18 cellular contexts compared by ENCODE assay signal in genomic region chr18:55573386-55573785, GRCh38. TPM values are rescaled to one million over a fixed set of nuclear protein-coding genes. Genes with fewer than 3 reads are reported as not detected.
DNase-seq lines count a peak whose midpoint lies in the region; ATAC-seq and TF ChIP-seq lines count a peak whose summit lies in the region.
"Had no signal": no experiment of that assay in that cellular context is flagged by ENCODE, and none has a peak within 500 bp of the region (broad histone marks: within the 10 kb centered on the region; RNA-seq: fewer than 3 reads in every experiment).

No MANE protein-coding gene starts in this region.

- H3K27me3 Mint-ChIP-seq in Caco-2 (ENCODE audit: insufficient read depth, unreplicated experiment) (no peaks in the 10 kb centered on the region), endodermal cell (ENCODE audit: insufficient read depth) (no peaks in the 10 kb centered on the region)

- H3K4me2 ChIP-seq in OCI-LY3 (ENCODE audit: low read length) = peak overlapping the region; percentile 4; the same call in 1 of the 2 replicates
- no peak overlapping the region for H3K4me2 ChIP-seq in mesendoderm (ENCODE audit: low read length)
- H3K4me2 ChIP-seq in neuronal stem cell (ENCODE audit: insufficient read depth, low read length, poor library complexity, severe bottlenecking) = no peak overlapping the region
- H3K4me2 ChIP-seq: BLaER1 had no signal

- TF ChIP-seq CTCF in Caco-2 (IDR thresholded peaks at IDR 0.05; ENCODE audit: insufficient read depth in 1 of 2, low read depth in 1 of 2, low read length in 1 of 2, severe bottlenecking in 1 of 2, unreplicated experiment in 1 of 2) = no peak
- TF ChIP-seq CTCF in OCI-LY3 (IDR thresholded peaks at IDR 0.05; ENCODE audit: low read depth, low read length) = no peak
- no peak for TF ChIP-seq CTCF in endodermal cell (conservative IDR thresholded peaks at IDR 0.05)
- TF ChIP-seq CTCF in A673 (conservative IDR thresholded peaks at IDR 0.05; ENCODE audit: low read depth, low read length) = no peak

- H3K27ac ChIP-seq in OCI-LY3 (ENCODE audit: low read length) (peak overlapping the region; percentile 12), endodermal cell (ENCODE audit: low read depth, low read length) (no peak overlapping the region), mesendoderm (ENCODE audit: low read depth, low read length) (no peak overlapping the region), neuronal stem cell (replicated peaks; ENCODE audit: low read length) (no peak overlapping the region), A673 (ENCODE audit: low read depth, low read length, poor library complexity, severe bottlenecking) (no peak overlapping the region)
- H3K27ac ChIP-seq: 22Rv1, BLaER1, GM23248 had no signal

- H3K4me1 Mint-ChIP-seq in Caco-2 (ENCODE audit: low read depth, unreplicated experiment) = peaks cover 6% of the 10 kb centered on the region
- peaks cover 34% of the 10 kb centered on the region for H3K4me1 Mint-ChIP-seq in endodermal cell
- H3K4me1 Mint-ChIP-seq: CD8-positive, alpha-beta memory T cell had no signal

- H3K9me3 Mint-ChIP-seq in Caco-2 (ENCODE audit: unreplicated experiment) = no peaks in the 10 kb centered on the region
- H3K9me3 Mint-ChIP-seq in endodermal cell = no peaks in the 10 kb centered on the region
- H3K9me3 Mint-ChIP-seq: HFFc6 had no signal

- intact Hi-C loops in Caco-2 (cut with micrococcal nuclease; ENCODE audit: unreplicated experiment) = no loop called here
- intact Hi-C loops in A673 (cut with micrococcal nuclease; ENCODE audit: unreplicated experiment) = no loop called here

- H2BK5ac ChIP-seq in mesendoderm (ENCODE audit: low read length) (no peak overlapping the region), neuronal stem cell (ENCODE audit: low read length) (no peak overlapping the region)

- H3K18ac ChIP-seq in mesendoderm (ENCODE audit: low read length) (no peak overlapping the region), neuronal stem cell (ENCODE audit: low read length) (no peak overlapping the region)

- H2AK5ac ChIP-seq in mesendoderm (ENCODE audit: low read length) (no peak overlapping the region), neuronal stem cell (ENCODE audit: low read depth, low read length) (no peak overlapping the region)

- H4K8ac ChIP-seq in mesendoderm (ENCODE audit: low read depth, low read length) (no peak overlapping the region), neuronal stem cell (ENCODE audit: low read depth, low read length) (no peak overlapping the region)

- no peaks in the 10 kb centered on the region for H3K4me1 ChIP-seq in Caco-2
- peaks cover 72% of the 10 kb centered on the region for H3K4me1 ChIP-seq in OCI-LY3 (ENCODE audit: low read length)
- H3K4me1 ChIP-seq in endodermal cell (ENCODE audit: control insufficient read depth, insufficient read depth, low read length) = peaks cover 7% of the 10 kb centered on the region
- peaks cover 7% of the 10 kb centered on the region for H3K4me1 ChIP-seq in mesendoderm (ENCODE audit: control insufficient read depth, low read depth, low read length)
- peaks cover 0 to 4% of the 10 kb centered on the region in 2 donors for H3K4me1 ChIP-seq in neuronal stem cell (ENCODE audit: control insufficient read depth in 2 of 2, insufficient read depth in 1 of 2, low read depth in 1 of 2, low read length in 2 of 2)
- no peaks in the 10 kb centered on the region for H3K4me1 ChIP-seq in A673 (ENCODE audit: insufficient read depth, low read length, poor library complexity, severe bottlenecking)

- peaks cover 92% of the 10 kb centered on the region for H4K20me1 ChIP-seq in OCI-LY3 (ENCODE audit: insufficient read depth, low read length)

- POLR2A ChIA-PET in Caco-2 (lab: Charles Lee) (no interaction called here), A673 (lab: Charles Lee; ENCODE audit: low non-redundant PET) (no interaction called here)

- no peak overlapping the region for H2BK120ac ChIP-seq in mesendoderm (ENCODE audit: low read depth, low read length)
- H2BK120ac ChIP-seq in neuronal stem cell (ENCODE audit: low read depth, low read length) = no peak overlapping the region

- H4K5ac ChIP-seq in mesendoderm (ENCODE audit: low read length) = no peak overlapping the region

- ATAC-seq in GM18868 (IDR thresholded peaks at IDR 0.05; ENCODE audit: unreplicated experiment) = no peak
- ATAC-seq: GM12878, HepG2 had no signal

- no peak overlapping the region for H2BK12ac ChIP-seq in neuronal stem cell (ENCODE audit: low read length)

- no TSS peak for BruUV-seq in Caco-2 (replicated peaks; lab: Mats Ljungman, UMichigan)
- BruUV-seq in A673 (replicated peaks; lab: Mats Ljungman, UMichigan) = no TSS peak

- H2BK15ac ChIP-seq in mesendoderm (replicated peaks; ENCODE audit: low read depth) (no peak overlapping the region), neuronal stem cell (ENCODE audit: low read length) (no peak overlapping the region)

- H3K27me3 ChIP-seq in Caco-2 (replicated peaks; ENCODE audit: control insufficient read depth, insufficient read depth, low read length) (no peaks in the 10 kb centered on the region), OCI-LY3 (ENCODE audit: low read depth, low read length) (no peaks in the 10 kb centered on the region), endodermal cell (ENCODE audit: control insufficient read depth, insufficient read depth, low read length, poor library complexity, severe bottlenecking) (no peaks in the 10 kb centered on the region), mesendoderm (ENCODE audit: insufficient read depth, low read length, poor library complexity) (no peaks in the 10 kb centered on the region), neuronal stem cell (ENCODE audit: control insufficient read depth in 3 of 3, insufficient read depth in 3 of 3, low read depth in 1 of 3, low read length in 3 of 3) (no peaks in the 10 kb centered on the region), A673 (replicated peaks; ENCODE audit: insufficient read depth, low read depth, low read length, poor library complexity) (no peaks in the 10 kb centered on the region)
- H3K27me3 ChIP-seq: BLaER1 had no signal

- H3K36me3 Mint-ChIP-seq in Caco-2 (ENCODE audit: insufficient read depth, unreplicated experiment) (no peaks in the 10 kb centered on the region), endodermal cell (ENCODE audit: low read depth) (no peaks in the 10 kb centered on the region)
- H3K36me3 Mint-ChIP-seq: CD8-positive, alpha-beta memory T cell had no signal

- H3K79me1 ChIP-seq in mesendoderm (ENCODE audit: low read length) = peaks cover 2% of the 10 kb centered on the region
- H3K79me1 ChIP-seq in neuronal stem cell (ENCODE audit: low read depth, low read length) = peaks cover 4% of the 10 kb centered on the region

- H3K4me3 ChIP-seq in Caco-2 (ENCODE audit: low read depth, low read length) (no peak overlapping the region), OCI-LY3 (ENCODE audit: low read length) (no peak overlapping the region), endodermal cell (ENCODE audit: low read length) (no peak overlapping the region), mesendoderm (ENCODE audit: low read length) (no peak overlapping the region), neuronal stem cell (ENCODE audit: low read length in 2 of 2) (peak overlapping the region in 1 of 2 donors; percentile 46), A673 (ENCODE audit: low read depth, low read length, poor library complexity, severe bottlenecking) (no peak overlapping the region)
- H3K4me3 ChIP-seq: BLaER1, GM12878, GM23248 had no signal

- no peak overlapping the region for H3K56ac ChIP-seq in mesendoderm (ENCODE audit: low read length)

- H3K14ac ChIP-seq in neuronal stem cell (ENCODE audit: low read length) = no peak overlapping the region

- 14 to 60% methylated on average over 1 to 2 of the region's 2 CpGs for WGBS in endodermal cell (ENCODE audit: insufficient coverage in 1 of 2, insufficient read length in 1 of 2), 2 experiments
- WGBS in mesendoderm (ENCODE audit: extremely low coverage, insufficient coverage, low lambda C conversion rate) = no CpG with 5 or more reads among the region's 2 CpGs
- WGBS in neuronal stem cell (ENCODE audit: extremely low coverage in 2 of 2, insufficient read length in 2 of 2, insufficient replicate concordance in 1 of 2), 2 donors = no CpG with 5 or more reads among the region's 2 CpGs

- H3K23ac ChIP-seq in mesendoderm (ENCODE audit: low read length) (no peak overlapping the region), neuronal stem cell (ENCODE audit: low read depth, low read length, poor library complexity) (no peak overlapping the region)

- H2AFZ ChIP-seq in OCI-LY3 (ENCODE audit: low read depth, low read length) (no peak overlapping the region), neuronal stem cell (ENCODE audit: low read length) (no peak overlapping the region)
- H2AFZ ChIP-seq: GM23248 had no signal

- H4K91ac ChIP-seq in neuronal stem cell (ENCODE audit: low read depth, low read length, poor library complexity) = no peak overlapping the region

- H3K27ac Mint-ChIP-seq in Caco-2 (ENCODE audit: unreplicated experiment) (peak overlapping the region; percentile 49), endodermal cell (peak overlapping the region; percentile 88)
- H3K27ac Mint-ChIP-seq: CD8-positive, alpha-beta memory T cell; HFFc6 had no signal

- H3K36me3 ChIP-seq in Caco-2 (ENCODE audit: control insufficient read depth, insufficient read depth, low read length) = no peaks in the 10 kb centered on the region
- peaks cover 81% of the 10 kb centered on the region for H3K36me3 ChIP-seq in OCI-LY3 (replicated peaks; ENCODE audit: low read depth, low read length)
- no peaks in the 10 kb centered on the region for H3K36me3 ChIP-seq in endodermal cell (ENCODE audit: control insufficient read depth, insufficient read depth, low read length)
- no peaks in the 10 kb centered on the region for H3K36me3 ChIP-seq in mesendoderm (ENCODE audit: control insufficient read depth, insufficient read depth, low read length)
- H3K36me3 ChIP-seq in neuronal stem cell (replicated peaks in 1 of 2; ENCODE audit: control insufficient read depth in 2 of 2, insufficient read depth in 2 of 2, low read length in 2 of 2) = peaks cover 4 to 88% of the 10 kb centered on the region in 2 donors
- no peaks in the 10 kb centered on the region for H3K36me3 ChIP-seq in A673 (ENCODE audit: insufficient read depth, low read length, poor library complexity, severe bottlenecking)

- H3K4me3 Mint-ChIP-seq in Caco-2 (ENCODE audit: unreplicated experiment) (no peak overlapping the region), endodermal cell (no peak overlapping the region)
- H3K4me3 Mint-ChIP-seq: CD8-positive, alpha-beta memory T cell; HFFc6 had no signal

- CTCF ChIA-PET in Caco-2 (lab: Charles Lee) = no interaction called here
- CTCF ChIA-PET in A673 (lab: Charles Lee) = no interaction called here

- DNase-seq in Caco-2 = no peak
- DNase-seq in endodermal cell = peak; percentile 89
- DNase-seq in mesendoderm = peak; percentile 90
- no peak for DNase-seq in neuronal stem cell (ENCODE audit: low spot score)
- no peak for DNase-seq in A673 (ENCODE audit: low spot score)
- no peak for DNase-seq in mesenteric fat pad (ENCODE audit: low spot score)
- DNase-seq: AML-193; CD8-positive, alpha-beta memory T cell; DMS 273 treated with DMSO at 0.1 percent for 48 hours; GM23248; HCEC 1CT; HFFc6 had no signal

- peaks cover 99% of the 10 kb centered on the region for H3K79me2 ChIP-seq in OCI-LY3 (ENCODE audit: low read length)
- H3K79me2 ChIP-seq in mesendoderm (ENCODE audit: control insufficient read depth, insufficient read depth, low read length) = peaks cover 46% of the 10 kb centered on the region

- H3K9me3 ChIP-seq in Caco-2 (no peaks in the 10 kb centered on the region), OCI-LY3 (ENCODE audit: insufficient read depth, low read length) (no peaks in the 10 kb centered on the region), endodermal cell (ENCODE audit: control insufficient read depth, low read length) (no peaks in the 10 kb centered on the region), neuronal stem cell (replicated peaks in 1 of 2; ENCODE audit: control insufficient read depth in 2 of 2, insufficient read depth in 1 of 2, low read depth in 1 of 2, low read length in 2 of 2) (peaks cover 0 to under 1% of the 10 kb centered on the region in 2 donors), A673 (ENCODE audit: low read depth, low read length, poor library complexity, severe bottlenecking) (no peaks in the 10 kb centered on the region)

- no peak overlapping the region for H3K4ac ChIP-seq in mesendoderm (ENCODE audit: low read depth, low read length)
- no peak overlapping the region for H3K4ac ChIP-seq in neuronal stem cell (ENCODE audit: low read length)

- H3K9ac ChIP-seq in OCI-LY3 (ENCODE audit: low read length) (no peak overlapping the region), endodermal cell (ENCODE audit: extremely low read depth, low read length, poor library complexity, severe bottlenecking) (no peak overlapping the region), mesendoderm (ENCODE audit: low read length) (no peak overlapping the region), neuronal stem cell (ENCODE audit: low read depth, low read length, poor library complexity) (no peak overlapping the region)
- H3K9ac ChIP-seq: BLaER1, GM23248 had no signal

RNA-seq across cellular contexts. Expression of gene TCF4, which starts 14.6 kb away (rescaled TPM):
- total RNA-seq in Caco-2 (2022) (93.7 and 103 TPM in 2 replicates), endodermal cell (10 to 100 TPM; 40.4 to 58.5 TPM), A673 (2021) (143 and 147 TPM in 2 replicates), mesenteric fat pad (159 TPM)
- polyA plus RNA-seq in endodermal cell (2013, experiment 1 of 2) = 69.6 TPM
- polyA plus RNA-seq in endodermal cell (2013, experiment 2 of 2) = 65.7 TPM
- 76.2 TPM for polyA plus RNA-seq in mesendoderm (2013, experiment 1 of 2)
- polyA plus RNA-seq in mesendoderm (2013, experiment 2 of 2) = 77.5 TPM
- polyA plus RNA-seq in neuronal stem cell (2013, experiment 1 of 2) = 80.5 TPM
- 84.7 TPM for polyA plus RNA-seq in neuronal stem cell (2013, experiment 2 of 2)
- total RNA-seq: HepG2 had no signal
- polyA plus RNA-seq: HepG2 had no signal

Comparison
In these comparisons a context has a peak if more than half of its experiments do, and no peak if none do; other contexts are left out.
1. DNase-seq: peak in endodermal cell (single experiment) and mesendoderm (single experiment); none in Caco-2 (0 of 2), neuronal stem cell (single experiment), A673 (single experiment) and mesenteric fat pad (single experiment).